In the genomic region with DNA sequence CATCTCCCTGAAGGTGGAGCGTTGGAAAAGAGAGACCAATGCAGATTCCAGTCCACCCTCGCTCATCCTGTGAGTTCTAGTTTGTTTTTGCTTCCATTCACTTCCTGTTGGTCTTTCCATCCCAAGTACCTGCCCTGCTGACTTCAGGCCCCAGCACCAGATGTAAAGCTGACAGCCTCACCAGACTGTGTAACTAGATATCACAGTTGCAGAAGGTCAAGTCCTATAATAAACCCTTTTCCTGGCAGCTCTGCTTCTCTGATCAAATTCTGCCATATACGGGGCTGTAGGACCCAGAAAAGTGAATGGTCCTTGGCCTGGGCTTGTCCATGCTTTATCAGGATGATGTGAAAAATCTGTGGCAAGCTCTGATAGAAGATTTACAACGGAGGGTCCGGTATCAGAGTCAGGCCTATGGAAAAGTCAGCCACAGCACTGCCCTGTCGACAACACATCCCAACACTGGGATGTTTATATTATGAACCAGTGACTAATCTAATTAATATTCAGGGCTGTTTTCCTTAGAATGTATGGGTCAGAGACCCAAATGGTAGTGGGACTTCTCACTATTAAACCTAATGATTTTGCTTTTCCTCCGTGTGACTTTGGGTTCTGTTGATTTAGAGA, we compare ENCODE assay signal across 31 cellular contexts. TPM values are rescaled to one million over a fixed set of nuclear protein-coding genes. Genes with fewer than 3 reads are reported as not detected.
DNase-seq lines count a peak whose midpoint lies in the region; ATAC-seq and TF ChIP-seq lines count a peak whose summit lies in the region.
"Had no signal": no experiment of that assay in that cellular context is flagged by ENCODE, and none has a peak within 500 bp of the region (broad histone marks: within the 10 kb centered on the region; RNA-seq: fewer than 3 reads in every experiment).

No MANE protein-coding gene starts in this region.

- H3K9me3 Mint-ChIP-seq in naive thymus-derived CD8-positive, alpha-beta T cell: peaks cover 0 to 5% (median 0%) of the 10 kb centered on the region in 9 donors
- H3K9me3 Mint-ChIP-seq: activated CD4-positive, alpha-beta T cell treated with anti-CD3 and anti-CD28 coated beads, Interleukin-2, amount 10 ng/mL, durations not matched to agents 24 days and 14 days; activated T-cell treated with anti-CD3 and anti-CD28 coated beads, Interleukin-2, amount 50 U/mL, for 4 hours; stimulated activated naive CD8-positive, alpha-beta T cell treated with anti-CD3 and anti-CD28 coated beads, Interleukin-15, Interleukin-2, amounts not matched to agents 100 ng/mL and 50 ng/mL, for 24 hours; T-helper 2 cell treated with Interferon-gamma antibody and Interleukin-4, amounts not matched to agents 5 μg/mL and 100 μg/mL, for 36 hours had no signal

- H3K4me3 Mint-ChIP-seq in naive thymus-derived CD8-positive, alpha-beta T cell: no peak overlapping the region
- H3K4me3 Mint-ChIP-seq: activated CD4-positive, alpha-beta T cell treated with anti-CD3 and anti-CD28 coated beads, Interleukin-2, amount 10 ng/mL, durations not matched to agents 24 days and 14 days; activated T-cell treated with anti-CD3 and anti-CD28 coated beads, Interleukin-2, amount 50 U/mL, for 4 hours; brain; CD4-positive, CD25-positive, alpha-beta regulatory T cell; stimulated activated naive CD8-positive, alpha-beta T cell treated with anti-CD3 and anti-CD28 coated beads, Interleukin-15, Interleukin-2, amounts not matched to agents 100 ng/mL and 50 ng/mL, for 24 hours; T-helper 2 cell treated with Interferon-gamma antibody and Interleukin-4, amounts not matched to agents 5 μg/mL and 100 μg/mL, for 36 hours had no signal

- TF ChIP-seq CTCF in choroid plexus epithelial cell (conservative IDR thresholded peaks at IDR 0.05; ENCODE audit: low read depth, low read length) (no peak), smooth muscle cell (IDR thresholded peaks at IDR 0.05; ENCODE audit: borderline replicate concordance, insufficient read depth, poor library complexity, severe bottlenecking) (no peak), foreskin keratinocyte (conservative IDR thresholded peaks at IDR 0.05) (no peak)

- no peaks in the 10 kb centered on the region for H3K4me1 Mint-ChIP-seq in naive thymus-derived CD8-positive, alpha-beta T cell
- H3K4me1 Mint-ChIP-seq: activated CD4-positive, alpha-beta T cell treated with anti-CD3 and anti-CD28 coated beads, Interleukin-2, amount 10 ng/mL, durations not matched to agents 24 days and 14 days; brain; CD4-positive, CD25-positive, alpha-beta regulatory T cell had no signal

- H3K4me1 ChIP-seq in smooth muscle cell (ENCODE audit: low read depth) (no peaks in the 10 kb centered on the region), foreskin keratinocyte (no peaks in the 10 kb centered on the region)

- WGBS in smooth muscle cell (ENCODE audit: low lambda C conversion rate): 65% methylated on average over 7 of the region's 7 CpGs

- H3K27ac Mint-ChIP-seq in naive thymus-derived CD8-positive, alpha-beta T cell: no peak overlapping the region
- H3K27ac Mint-ChIP-seq: activated CD4-positive, alpha-beta T cell treated with anti-CD3 and anti-CD28 coated beads, Interleukin-2, amount 10 ng/mL, durations not matched to agents 24 days and 14 days; brain; CD4-positive, CD25-positive, alpha-beta regulatory T cell; stimulated activated naive CD8-positive, alpha-beta T cell treated with anti-CD3 and anti-CD28 coated beads, Interleukin-15, Interleukin-2, amounts not matched to agents 100 ng/mL and 50 ng/mL, for 24 hours; T-helper 2 cell treated with Interferon-gamma antibody and Interleukin-4, amounts not matched to agents 5 μg/mL and 100 μg/mL, for 36 hours had no signal

- H3K27me3 ChIP-seq in smooth muscle cell (ENCODE audit: low read depth) (no peaks in the 10 kb centered on the region), foreskin keratinocyte (peaks cover 9% of the 10 kb centered on the region)

- H3F3A ChIP-seq in smooth muscle cell (ENCODE audit: low read depth): no peaks in the 10 kb centered on the region

- POLR2A ChIA-PET in naive thymus-derived CD8-positive, alpha-beta T cell (lab: Charles Lee): no interaction called here

- no peak overlapping the region for H3K9ac ChIP-seq in smooth muscle cell (ENCODE audit: low read depth)

- no peaks in the 10 kb centered on the region for H3K36me3 Mint-ChIP-seq in naive thymus-derived CD8-positive, alpha-beta T cell
- H3K36me3 Mint-ChIP-seq: brain; CD4-positive, CD25-positive, alpha-beta regulatory T cell had no signal

- H2AFZ ChIP-seq in smooth muscle cell (ENCODE audit: low read depth): peak overlapping the region; percentile 62

- H3K36me3 ChIP-seq in smooth muscle cell (ENCODE audit: low read depth): no peaks in the 10 kb centered on the region

- H3K9me3 ChIP-seq in smooth muscle cell (replicated peaks; ENCODE audit: low read depth): no peaks in the 10 kb centered on the region

- no peak for ATAC-seq in foreskin keratinocyte
- no peak for ATAC-seq in naive thymus-derived CD8-positive, alpha-beta T cell
- ATAC-seq: activated T-cell treated with anti-CD3 and anti-CD28 coated beads, Interleukin-2, amount 50 U/mL, for 4 hours; HepG2; left lobe of liver; right cardiac atrium had no signal

- H3K4me3 ChIP-seq in choroid plexus epithelial cell (ENCODE audit: low read depth, low read length) (no peak overlapping the region), smooth muscle cell (no peak overlapping the region)

- no peaks in the 10 kb centered on the region for H3K79me2 ChIP-seq in smooth muscle cell (ENCODE audit: low read depth)

- H3K27me3 Mint-ChIP-seq in naive thymus-derived CD8-positive, alpha-beta T cell: peaks cover 4 to 28% (median 19%) of the 10 kb centered on the region in 5 donors
- H3K27me3 Mint-ChIP-seq: brain had no signal

- H3K4me2 ChIP-seq in smooth muscle cell: no peak overlapping the region

- no peaks in the 10 kb centered on the region for H4K20me1 ChIP-seq in smooth muscle cell (ENCODE audit: low read depth)

- DNase-seq in DMS153 (lab: John Stamatoyannopoulos, UW): peak; percentile 11
- no peak for DNase-seq in DMS153 treated with DMSO at 0.1 percent for 48 hours (lab: John Stamatoyannopoulos, UW; ENCODE audit: unreplicated experiment)
- DNase-seq in NCI-H2196 (lab: John Stamatoyannopoulos, UW; ENCODE audit: unreplicated experiment): peak; percentile 15
- DNase-seq in choroid plexus epithelial cell (ENCODE audit: low read depth): peak; percentile 50
- DNase-seq in smooth muscle cell (lab: John Stamatoyannopoulos, UW; ENCODE audit: unreplicated experiment): no peak
- no peak for DNase-seq in nucleus accumbens (lab: John Stamatoyannopoulos, UW)
- DNase-seq in foreskin keratinocyte: no peak
- no peak for DNase-seq in naive thymus-derived CD8-positive, alpha-beta T cell
- DNase-seq: activated CD4-positive, alpha-beta T cell treated with anti-CD3 and anti-CD28 coated beads, Interleukin-2, amount 10 ng/mL, durations not matched to agents 24 days and 14 days; activated T-cell treated with anti-CD3 and anti-CD28 coated beads, Interleukin-2, amount 50 U/mL, for 4 hours; CD4-positive, CD25-positive, alpha-beta regulatory T cell; effector CD4-positive, alpha-beta T cell; NCI-H1092 treated with DMSO at 0.1 percent for 48 hours; NCI-H2029; NCI-H526 treated with DMSO at 0.1 percent for 48 hours; right cardiac atrium had no signal

- no peak overlapping the region for H3K27ac ChIP-seq in smooth muscle cell (ENCODE audit: low read depth)
- H3K27ac ChIP-seq in foreskin keratinocyte: no peak overlapping the region
- H3K27ac ChIP-seq: 22Rv1, epithelial cell of prostate, HL-60, RWPE1, VCaP had no signal

RNA-seq across cellular contexts. Expression of a gene that starts 42.1 kb away (rescaled TPM):
- total RNA-seq in smooth muscle cell (not detected in 2 replicates), foreskin keratinocyte (not detected in 2 replicates)
- polyA plus RNA-seq in smooth muscle cell (not detected in 2 replicates), foreskin keratinocyte (not detected in 2 replicates)
- not detected for total RNA-seq in naive thymus-derived CD8-positive, alpha-beta T cell
- polyA plus RNA-seq in naive thymus-derived CD8-positive, alpha-beta T cell: not detected
- total RNA-seq: activated CD4-positive, alpha-beta T cell treated with anti-CD3 and anti-CD28 coated beads, Interleukin-2, amount 10 ng/mL, durations not matched to agents 24 days and 14 days; activated T-cell treated with anti-CD3 and anti-CD28 coated beads, Interleukin-2, amount 50 U/mL, for 4 hours; H4; HepG2; left lobe of liver; mesenteric fat pad; osteoblast; right cardiac atrium had no signal
- polyA plus RNA-seq: adipose tissue; CD4-positive, CD25-positive, alpha-beta regulatory T cell; HepG2; right cardiac atrium; thymus had no signal

RNA-seq across cellular contexts. Expression of a gene that starts 50.2 kb away (rescaled TPM):
- 141 and 147 TPM in 2 replicates for total RNA-seq in smooth muscle cell
- 72.3 and 81.2 TPM in 2 replicates for polyA plus RNA-seq in smooth muscle cell
- total RNA-seq in foreskin keratinocyte: 45.4 and 47.0 TPM in 2 replicates
- 26.0 and 30.3 TPM in 2 replicates for polyA plus RNA-seq in foreskin keratinocyte
- total RNA-seq in naive thymus-derived CD8-positive, alpha-beta T cell: 10 to 100 TPM; 21.9 to 26.2 TPM
- 10 to 100 TPM; 45.3 to 48.8 (median 46.0) TPM for polyA plus RNA-seq in naive thymus-derived CD8-positive, alpha-beta T cell

RNA-seq across cellular contexts. Expression of a gene that starts 50.3 kb away (rescaled TPM):
- total RNA-seq in smooth muscle cell (33.5 and 45.8 TPM in 2 replicates), foreskin keratinocyte (25.9 and 26.7 TPM in 2 replicates)
- polyA plus RNA-seq in smooth muscle cell (27.7 and 33.7 TPM in 2 replicates), foreskin keratinocyte (18.6 and 19.2 TPM in 2 replicates)
- 10 to 100 TPM; 41.5 to 44.4 TPM for total RNA-seq in naive thymus-derived CD8-positive, alpha-beta T cell
- polyA plus RNA-seq in naive thymus-derived CD8-positive, alpha-beta T cell: 1 to 10 TPM; 1.8 to 2.5 (median 2.4) TPM

Comparison
In these comparisons a context has a peak if more than half of its experiments do, and no peak if none do; other contexts are left out.
1. DNase-seq: peak in DMS153 (single experiment), NCI-H2196 (single experiment) and choroid plexus epithelial cell (single experiment); none in DMS153 treated with DMSO at 0.1 percent for 48 hours (single experiment), smooth muscle cell (single experiment), nucleus accumbens (0 of 56), foreskin keratinocyte (0 of 2) and naive thymus-derived CD8-positive, alpha-beta T cell (0 of 10).